Comparison of ENCODE assay signal across 12 cellular contexts in genomic region chr2:130581491-130581890, GRCh38. TPM values are rescaled to one million over a fixed set of nuclear protein-coding genes. Genes with fewer than 3 reads are reported as not detected.
"Had no signal": no experiment of that assay in that cellular context is flagged by ENCODE, and none has a peak within 500 bp of the region (broad histone marks: within the 10 kb centered on the region; RNA-seq: fewer than 3 reads in every experiment).

No MANE protein-coding gene starts in this region.

RNA-seq across cellular contexts. Expression of gene CFC1, which starts 17.9 kb away (rescaled TPM):
- total RNA-seq: activated CD4-positive, alpha-beta T cell treated with anti-CD3 and anti-CD28 coated beads for 36 hours; activated CD4-positive, alpha-beta T cell treated with anti-CD3 and anti-CD28 coated beads, Interleukin-2, amount 10 ng/mL, durations not matched to agents 7 days and 5 days; activated CD8-positive, alpha-beta memory T cell treated with anti-CD3 and anti-CD28 coated beads, Interleukin-2, amount 10 ng/mL, durations not matched to agents 7 days and 5 days; activated naive CD8-positive, alpha-beta T cell treated with anti-CD3 and anti-CD28 coated beads, Interleukin-2, amount 10 ng/mL, durations not matched to agents 7 days and 5 days; activated T-cell treated with anti-CD3 and anti-CD28 coated beads, Interleukin-2, amount 50 U/mL, for 72 hours; activated T-helper 17 cell treated with anti-CD3 and anti-CD28 coated beads, Interleukin-2, amount 50 U/mL, for 72 hours; ascending aorta; RPMI7951; SJSA1; WTC11 had no signal
- polyA plus RNA-seq: SK-N-SH had no signal

RNA-seq across cellular contexts. Expression of gene POTEJ, which starts 29.7 kb away (rescaled TPM):
- total RNA-seq: activated CD4-positive, alpha-beta T cell treated with anti-CD3 and anti-CD28 coated beads for 36 hours; activated CD4-positive, alpha-beta T cell treated with anti-CD3 and anti-CD28 coated beads, Interleukin-2, amount 10 ng/mL, durations not matched to agents 7 days and 5 days; activated CD8-positive, alpha-beta memory T cell treated with anti-CD3 and anti-CD28 coated beads, Interleukin-2, amount 10 ng/mL, durations not matched to agents 7 days and 5 days; activated naive CD8-positive, alpha-beta T cell treated with anti-CD3 and anti-CD28 coated beads, Interleukin-2, amount 10 ng/mL, durations not matched to agents 7 days and 5 days; activated T-cell treated with anti-CD3 and anti-CD28 coated beads, Interleukin-2, amount 50 U/mL, for 72 hours; activated T-helper 17 cell treated with anti-CD3 and anti-CD28 coated beads, Interleukin-2, amount 50 U/mL, for 72 hours; ascending aorta; RPMI7951; SJSA1; WTC11 had no signal
- polyA plus RNA-seq: adipose tissue, SK-N-SH had no signal
